ENCODE assay signal across 20 cellular contexts in the genomic region with DNA sequence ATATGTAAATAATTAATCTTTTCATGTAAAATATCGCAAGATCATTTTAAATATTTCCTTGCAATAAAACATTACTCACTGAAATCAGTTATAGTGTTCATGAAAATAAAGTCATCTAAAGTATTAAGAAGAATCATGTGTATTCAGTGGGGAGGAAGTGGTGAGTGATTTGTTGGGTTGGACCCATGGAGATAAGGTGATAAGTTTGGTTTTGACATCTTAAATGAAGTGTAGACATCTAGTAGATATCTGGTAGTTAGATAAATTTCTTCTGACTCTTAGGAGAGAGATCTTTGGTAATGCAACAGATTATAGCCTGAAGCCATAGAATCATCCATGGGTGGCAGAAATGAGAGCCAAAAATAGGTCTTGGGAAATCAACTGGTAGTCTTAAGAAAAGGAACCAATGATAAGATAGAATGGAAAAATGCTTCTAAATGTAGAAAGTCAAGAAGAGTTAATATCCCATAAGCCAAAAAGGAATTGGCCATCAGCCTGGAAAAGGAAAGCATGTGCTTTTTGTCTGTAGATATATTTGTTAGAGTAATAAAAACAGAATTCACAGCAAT.
"Had no signal": no experiment of that assay in that cellular context is flagged by ENCODE, and none has a peak within 500 bp of the region (broad histone marks: within the 10 kb centered on the region; RNA-seq: fewer than 3 reads in every experiment).

No MANE protein-coding gene starts in this region.

- H3K27me3 ChIP-seq: brain microvascular endothelial cell, dorsolateral prefrontal cortex, esophagus muscularis mucosa, tibial nerve, uterus had no signal

- H3K27ac ChIP-seq: brain microvascular endothelial cell, dorsolateral prefrontal cortex, esophagus muscularis mucosa, skin epidermis, tibial nerve, uterus had no signal

- ATAC-seq: activated CD8-positive, alpha-beta T cell treated with anti-CD3 and anti-CD28 coated beads, Interleukin-2, amount 10 ng/mL, durations not matched to agents 7 days and 5 days; activated naive CD4-positive, alpha-beta T cell treated with anti-CD3 and anti-CD28 coated beads, Interleukin-2, amount 50 U/mL, for 72 hours; activated T-cell treated with anti-CD3 and anti-CD28 coated beads, Interleukin-2, amount 50 U/mL, for 72 hours; stimulated activated naive B cell treated with anti-CD40 and anti-IgM and Interleukin-4, amounts not matched to agents 10 μg/mL and 1 μg/mL and 100 μg/mL, for 72 hours; WTC11 had no signal

- DNase-seq: activated CD4-positive, alpha-beta T cell treated with anti-CD3 and anti-CD28 coated beads for 48 hours; activated CD8-positive, alpha-beta memory T cell treated with anti-CD3 and anti-CD28 coated beads, Interleukin-2, amount 50 U/mL, for 4 hours; activated CD8-positive, alpha-beta T cell treated with anti-CD3 and anti-CD28 coated beads, Interleukin-2, amount 10 ng/mL, durations not matched to agents 7 days and 5 days; activated gamma-delta T cell; activated T-cell treated with anti-CD3 and anti-CD28 coated beads, Interleukin-2, amount 50 U/mL, for 72 hours; amygdala; brain microvascular endothelial cell; dorsolateral prefrontal cortex; kidney; occipital lobe; stimulated activated CD4-positive, alpha-beta T cell treated with anti-CD3 and anti-CD28 coated beads, Interleukin-15, amount 100 ng/mL, for 24 hours; stimulated activated CD4-positive, alpha-beta T cell treated with anti-CD3 and anti-CD28 coated beads, Interleukin-4, amount 100 ng/mL, for 1 hour; stimulated activated naive B cell treated with anti-CD40 and anti-IgM and Interleukin-4, amounts not matched to agents 10 μg/mL and 1 μg/mL and 100 μg/mL, for 72 hours; substantia nigra; uterus had no signal

- H3K36me3 ChIP-seq: brain microvascular endothelial cell, esophagus muscularis mucosa, tibial nerve, uterus had no signal

- H3K4me3 ChIP-seq: dorsolateral prefrontal cortex, esophagus muscularis mucosa, skin epidermis, tibial nerve, uterus had no signal

- H3K4me1 ChIP-seq: tibial nerve, uterus had no signal

- H3K9me3 ChIP-seq: esophagus muscularis mucosa, uterus had no signal
